ENCODE assay signal across 1 cellular context in the genomic region with DNA sequence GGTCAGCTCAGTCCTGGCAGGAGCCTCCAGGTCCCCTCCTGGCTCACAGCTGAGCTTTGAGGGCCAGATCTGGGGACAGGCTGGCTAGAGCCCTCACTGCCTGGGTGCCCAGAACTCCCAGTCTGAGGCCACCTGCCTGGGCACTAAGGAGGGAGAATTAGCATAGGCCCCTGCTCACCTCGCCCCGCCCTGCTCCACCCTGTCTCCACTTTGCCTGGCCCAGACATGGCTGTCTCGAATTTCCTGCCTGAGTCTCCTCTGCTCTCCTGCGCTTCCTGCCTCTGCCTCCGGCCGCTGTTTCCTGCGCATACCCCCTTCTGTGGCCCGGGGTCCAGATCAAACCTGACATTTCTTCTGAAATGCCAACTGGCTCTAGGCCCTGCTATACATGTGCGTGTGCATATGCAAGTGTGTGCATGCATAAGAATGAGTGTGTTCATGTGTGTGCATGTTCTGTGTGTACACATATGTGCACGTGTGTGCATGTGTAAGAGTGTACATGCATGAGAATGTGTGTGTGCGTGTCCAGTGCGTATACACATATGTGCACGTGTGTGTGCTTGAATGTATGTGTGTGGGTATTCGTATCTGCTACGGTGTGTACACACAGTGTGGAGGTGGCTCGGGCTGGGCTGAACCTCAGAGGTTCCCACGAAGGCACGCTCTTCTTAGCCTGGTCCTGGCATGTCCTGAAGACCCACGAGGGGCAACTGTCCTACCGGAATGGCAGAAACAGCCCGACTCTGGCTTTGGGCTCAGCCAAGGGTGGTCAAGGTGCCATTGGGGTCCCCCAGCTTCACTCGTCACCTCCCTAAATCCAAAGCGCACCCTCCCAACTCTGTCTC.
TF ChIP-seq lines count a peak whose summit lies in the region.

No MANE protein-coding gene starts in this region.

TF ChIP-seq in SK-N-SH, 30 proteins besides CTCF, POLR2A, EP300 and RAD21:
- TF ChIP-seq, protein P1, sequence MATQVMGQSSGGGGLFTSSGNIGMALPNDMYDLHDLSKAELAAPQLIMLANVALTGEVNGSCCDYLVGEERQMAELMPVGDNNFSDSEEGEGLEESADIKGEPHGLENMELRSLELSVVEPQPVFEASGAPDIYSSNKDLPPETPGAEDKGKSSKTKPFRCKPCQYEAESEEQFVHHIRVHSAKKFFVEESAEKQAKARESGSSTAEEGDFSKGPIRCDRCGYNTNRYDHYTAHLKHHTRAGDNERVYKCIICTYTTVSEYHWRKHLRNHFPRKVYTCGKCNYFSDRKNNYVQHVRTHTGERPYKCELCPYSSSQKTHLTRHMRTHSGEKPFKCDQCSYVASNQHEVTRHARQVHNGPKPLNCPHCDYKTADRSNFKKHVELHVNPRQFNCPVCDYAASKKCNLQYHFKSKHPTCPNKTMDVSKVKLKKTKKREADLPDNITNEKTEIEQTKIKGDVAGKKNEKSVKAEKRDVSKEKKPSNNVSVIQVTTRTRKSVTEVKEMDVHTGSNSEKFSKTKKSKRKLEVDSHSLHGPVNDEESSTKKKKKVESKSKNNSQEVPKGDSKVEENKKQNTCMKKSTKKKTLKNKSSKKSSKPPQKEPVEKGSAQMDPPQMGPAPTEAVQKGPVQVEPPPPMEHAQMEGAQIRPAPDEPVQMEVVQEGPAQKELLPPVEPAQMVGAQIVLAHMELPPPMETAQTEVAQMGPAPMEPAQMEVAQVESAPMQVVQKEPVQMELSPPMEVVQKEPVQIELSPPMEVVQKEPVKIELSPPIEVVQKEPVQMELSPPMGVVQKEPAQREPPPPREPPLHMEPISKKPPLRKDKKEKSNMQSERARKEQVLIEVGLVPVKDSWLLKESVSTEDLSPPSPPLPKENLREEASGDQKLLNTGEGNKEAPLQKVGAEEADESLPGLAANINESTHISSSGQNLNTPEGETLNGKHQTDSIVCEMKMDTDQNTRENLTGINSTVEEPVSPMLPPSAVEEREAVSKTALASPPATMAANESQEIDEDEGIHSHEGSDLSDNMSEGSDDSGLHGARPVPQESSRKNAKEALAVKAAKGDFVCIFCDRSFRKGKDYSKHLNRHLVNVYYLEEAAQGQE (IDR thresholded peaks at IDR 0.05; ENCODE audit: low read depth, low read length), result no peak
- TF ChIP-seq MEF2A (IDR thresholded peaks at IDR 0.05; ENCODE audit: borderline replicate concordance, low read depth) (no peak), GATA2 (CRISPR knock-in tag; IDR thresholded peaks at IDR 0.05) (no peak), MXI1 (IDR thresholded peaks at IDR 0.05; ENCODE audit: low read depth, low read length) (no peak), EZH2phosphoT487 (IDR thresholded peaks at IDR 0.05; ENCODE audit: borderline replicate concordance, low read depth) (no peak), TAF1 (IDR thresholded peaks at IDR 0.05; ENCODE audit: borderline replicate concordance, low read depth, low read length) (no peak), ELF1 (IDR thresholded peaks at IDR 0.05) (no peak), TEAD4 (IDR thresholded peaks at IDR 0.05; ENCODE audit: borderline replicate concordance, insufficient read depth) (no peak), SMC3 (IDR thresholded peaks at IDR 0.05; ENCODE audit: low read depth, low read length) (no peak), JUND (IDR thresholded peaks at IDR 0.05) (no peak), POLR2AphosphoS5 (IDR thresholded peaks at IDR 0.05; ENCODE audit: low read depth, low read length) (no peak), SIN3A (IDR thresholded peaks at IDR 0.05; ENCODE audit: borderline replicate concordance, low read depth, low read length) (no peak), GABPA (IDR thresholded peaks at IDR 0.05; ENCODE audit: low read depth) (no peak), FOSL2 (IDR thresholded peaks at IDR 0.05; ENCODE audit: borderline replicate concordance, low read depth) (no peak)
- TF ChIP-seq, protein P2, sequence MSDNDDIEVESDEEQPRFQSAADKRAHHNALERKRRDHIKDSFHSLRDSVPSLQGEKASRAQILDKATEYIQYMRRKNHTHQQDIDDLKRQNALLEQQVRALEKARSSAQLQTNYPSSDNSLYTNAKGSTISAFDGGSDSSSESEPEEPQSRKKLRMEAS (IDR thresholded peaks at IDR 0.05; ENCODE audit: low read depth), result no peak
- TF ChIP-seq, protein P3, sequence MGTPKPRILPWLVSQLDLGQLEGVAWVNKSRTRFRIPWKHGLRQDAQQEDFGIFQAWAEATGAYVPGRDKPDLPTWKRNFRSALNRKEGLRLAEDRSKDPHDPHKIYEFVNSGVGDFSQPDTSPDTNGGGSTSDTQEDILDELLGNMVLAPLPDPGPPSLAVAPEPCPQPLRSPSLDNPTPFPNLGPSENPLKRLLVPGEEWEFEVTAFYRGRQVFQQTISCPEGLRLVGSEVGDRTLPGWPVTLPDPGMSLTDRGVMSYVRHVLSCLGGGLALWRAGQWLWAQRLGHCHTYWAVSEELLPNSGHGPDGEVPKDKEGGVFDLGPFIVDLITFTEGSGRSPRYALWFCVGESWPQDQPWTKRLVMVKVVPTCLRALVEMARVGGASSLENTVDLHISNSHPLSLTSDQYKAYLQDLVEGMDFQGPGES (IDR thresholded peaks at IDR 0.05; ENCODE audit: low read depth, low read length), result no peak
- TF ChIP-seq, protein P4, sequence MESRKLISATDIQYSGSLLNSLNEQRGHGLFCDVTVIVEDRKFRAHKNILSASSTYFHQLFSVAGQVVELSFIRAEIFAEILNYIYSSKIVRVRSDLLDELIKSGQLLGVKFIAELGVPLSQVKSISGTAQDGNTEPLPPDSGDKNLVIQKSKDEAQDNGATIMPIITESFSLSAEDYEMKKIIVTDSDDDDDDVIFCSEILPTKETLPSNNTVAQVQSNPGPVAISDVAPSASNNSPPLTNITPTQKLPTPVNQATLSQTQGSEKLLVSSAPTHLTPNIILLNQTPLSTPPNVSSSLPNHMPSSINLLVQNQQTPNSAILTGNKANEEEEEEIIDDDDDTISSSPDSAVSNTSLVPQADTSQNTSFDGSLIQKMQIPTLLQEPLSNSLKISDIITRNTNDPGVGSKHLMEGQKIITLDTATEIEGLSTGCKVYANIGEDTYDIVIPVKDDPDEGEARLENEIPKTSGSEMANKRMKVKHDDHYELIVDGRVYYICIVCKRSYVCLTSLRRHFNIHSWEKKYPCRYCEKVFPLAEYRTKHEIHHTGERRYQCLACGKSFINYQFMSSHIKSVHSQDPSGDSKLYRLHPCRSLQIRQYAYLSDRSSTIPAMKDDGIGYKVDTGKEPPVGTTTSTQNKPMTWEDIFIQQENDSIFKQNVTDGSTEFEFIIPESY (IDR thresholded peaks at IDR 0.05; ENCODE audit: borderline replicate concordance, low read depth), result no peak
